In genomic region chr9:27353405-27354229, GRCh38 we compare ENCODE assay signal across 8 cellular contexts. TPM values are rescaled to one million over a fixed set of nuclear protein-coding genes. Genes with fewer than 3 reads are reported as not detected.
DNase-seq lines count a peak whose midpoint lies in the region; ATAC-seq and TF ChIP-seq lines count a peak whose summit lies in the region.

No MANE protein-coding gene starts in this region.

- TF ChIP-seq CTCF in SK-N-SH (IDR thresholded peaks at IDR 0.05), result no peak

- no peaks in the 10 kb centered on the region for H3K27me3 Mint-ChIP-seq in natural killer cell treated with Interleukin-12 subunit alpha and Interleukin-12 subunit beta and Interleukin-15 and Interleukin-18, amount 100 ng/mL, for 72 hours

- H4K20me1 ChIP-seq in SK-N-SH (ENCODE audit: insufficient read depth), result no peaks in the 10 kb centered on the region

- CTCF ChIA-PET in SK-N-SH (lab: Yijun Ruan, JAX), result interaction anchor here (1.2 to 2.1 kb wide), 6 partner anchors 14 to 193 kb away, joined by 3 to 9 read pairs (median 5); partner anchors contain the start of gene MOB3B

- no peaks in the 10 kb centered on the region for H3K9me3 Mint-ChIP-seq in natural killer cell treated with Interleukin-12 subunit alpha and Interleukin-12 subunit beta and Interleukin-15 and Interleukin-18, amount 100 ng/mL, for 72 hours

- no peak overlapping the region for H3K4me3 Mint-ChIP-seq in natural killer cell treated with Interleukin-12 subunit alpha and Interleukin-12 subunit beta and Interleukin-15 and Interleukin-18, amount 100 ng/mL, for 72 hours

- no peaks in the 10 kb centered on the region for H3F3A ChIP-seq in SK-N-SH (replicated peaks; ENCODE audit: insufficient read depth)

- H3K79me2 ChIP-seq in SK-N-SH (ENCODE audit: insufficient read depth), result no peaks in the 10 kb centered on the region

- no peak overlapping the region for H2AFZ ChIP-seq in SK-N-SH (ENCODE audit: low read depth)

- H3K4me2 ChIP-seq in SK-N-SH, result no peak overlapping the region

- no peak overlapping the region for H3K27ac Mint-ChIP-seq in natural killer cell treated with Interleukin-12 subunit alpha and Interleukin-12 subunit beta and Interleukin-15 and Interleukin-18, amount 100 ng/mL, for 72 hours

- peak; percentile 83 for ATAC-seq in HG02885 (IDR thresholded peaks at IDR 0.05; ENCODE audit: poor library complexity, unreplicated experiment)
- peak; percentile 41 to 57 for ATAC-seq in natural killer cell treated with Interleukin-12 subunit alpha and Interleukin-12 subunit beta and Interleukin-15 and Interleukin-18, amount 100 ng/mL, for 72 hours

- no peaks in the 10 kb centered on the region for H3K9me3 ChIP-seq in SK-N-SH

- H3K9me2 ChIP-seq in SK-N-SH, result no peaks in the 10 kb centered on the region

- no peak overlapping the region for H3K9ac ChIP-seq in SK-N-SH

- H3K4me1 Mint-ChIP-seq in natural killer cell treated with Interleukin-12 subunit alpha and Interleukin-12 subunit beta and Interleukin-15 and Interleukin-18, amount 100 ng/mL, for 72 hours (ENCODE audit: low read depth in 2 of 2), result peaks cover 6 to 8% of the 10 kb centered on the region in 2 donors

- WGBS in SK-N-SH (ENCODE audit: low lambda C conversion rate), result 60% methylated on average over 6 of the region's 6 CpGs

- no peak for TF ChIP-seq RAD21 in SK-N-SH (IDR thresholded peaks at IDR 0.05; ENCODE audit: low read length)

- no peaks in the 10 kb centered on the region for H3K36me3 ChIP-seq in SK-N-SH (replicated peaks in 1 of 2; ENCODE audit: control insufficient read depth in 1 of 2, insufficient read depth in 2 of 2, low read length in 1 of 2)

- no peak overlapping the region for H3K4me3 ChIP-seq in SK-N-SH (ENCODE audit: low read depth in 2 of 2, low read length in 1 of 2)

- peak overlapping the region; percentile 35 to 93 for H3K27ac ChIP-seq in SK-N-SH (ENCODE audit: low read depth in 2 of 2, low read length in 1 of 2)

- POLR2A ChIA-PET in SK-N-SH (lab: Yijun Ruan, JAX), result no interaction called here

- H3K36me3 Mint-ChIP-seq in natural killer cell treated with Interleukin-12 subunit alpha and Interleukin-12 subunit beta and Interleukin-15 and Interleukin-18, amount 100 ng/mL, for 72 hours, result no peaks in the 10 kb centered on the region

- no peaks in the 10 kb centered on the region for H3K27me3 ChIP-seq in SK-N-SH (ENCODE audit: insufficient read depth)

- peak in 1 of 2 experiments; percentile 72; a peak in 2 of 4 replicates for TF ChIP-seq EP300 in SK-N-SH (IDR thresholded peaks at IDR 0.05; ENCODE audit: borderline replicate concordance in 1 of 2, low read depth in 1 of 2, low read length in 1 of 2)

- DNase-seq in NCI-H1417 (lab: John Stamatoyannopoulos, UW) (peak in 2 of 3 experiments; percentile 5 to 52), NCI-H1417 treated with DMSO at 0.1 percent for 48 hours (lab: John Stamatoyannopoulos, UW) (no peak), SK-N-SH (peak; percentile 64), NCI-H774 (lab: John Stamatoyannopoulos, UW) (no peak), cortex of kidney (lab: John Stamatoyannopoulos, UW) (no peak)
- DNase-seq in natural killer cell treated with Interleukin-12 subunit alpha and Interleukin-12 subunit beta and Interleukin-15 and Interleukin-18, amount 100 ng/mL, for 72 hours (ENCODE audit: low spot score), result no peak
- no peak for DNase-seq in activated CD4-positive, CD25-positive, alpha-beta regulatory T cell (lab: John Stamatoyannopoulos, UW)

- peaks cover 5 to 51% of the 10 kb centered on the region in 2 experiments; a peak in 2 of 4 replicates for H3K4me1 ChIP-seq in SK-N-SH (ENCODE audit: control insufficient read depth in 1 of 2, insufficient read depth in 2 of 2, low read depth in 1 of 2, low read length in 1 of 2)

TF ChIP-seq in SK-N-SH, 30 proteins besides CTCF, POLR2A, EP300 and RAD21:
- TF ChIP-seq RCOR1 (IDR thresholded peaks at IDR 0.05; ENCODE audit: low read length) (peak; percentile 36; the same call in 1 of the 2 replicates), MXI1 (IDR thresholded peaks at IDR 0.05; ENCODE audit: low read depth, low read length) (peak; percentile 62; the same call in 1 of the 2 replicates), GATA2 (CRISPR knock-in tag; IDR thresholded peaks at IDR 0.05) (peak; percentile 76), ZBTB33 (IDR thresholded peaks at IDR 0.05; ENCODE audit: borderline replicate concordance, low read depth) (no peak), FOXJ3 (CRISPR knock-in tag; IDR thresholded peaks at IDR 0.05) (peak; percentile 59)
TF ChIP-seq in SK-N-SH: peak in this region for 4.

RNA-seq across cellular contexts. Expression of gene EQTN, which starts 56.7 kb away (rescaled TPM):
- polyA plus RNA-seq in SK-N-SH (2012; rRNA removed), result not detected in 2 replicates
- polyA plus RNA-seq in SK-N-SH (2012; cell fraction: cytosol; rRNA removed), result not detected in 2 replicates
- not detected in 2 replicates for polyA plus RNA-seq in SK-N-SH (2012; cell fraction: nucleus; rRNA removed)
- not detected for total RNA-seq in natural killer cell treated with Interleukin-12 subunit alpha and Interleukin-12 subunit beta and Interleukin-15 and Interleukin-18, amount 100 ng/mL, for 72 hours

Comparison
In these comparisons a context has a peak if more than half of its experiments do, and no peak if none do; other contexts are left out.
1. DNase-seq: peak in NCI-H1417 (2 of 3) and SK-N-SH (single experiment); none in NCI-H1417 treated with DMSO at 0.1 percent for 48 hours (single experiment), natural killer cell treated with Interleukin-12 subunit alpha and Interleukin-12 subunit beta and Interleukin-15 and Interleukin-18, amount 100 ng/mL, for 72 hours (single experiment), activated CD4-positive, CD25-positive, alpha-beta regulatory T cell (0 of 4), NCI-H774 (single experiment) and cortex of kidney (single experiment).